In genomic region chr12:130104596-130105253, GRCh38 we compare ENCODE assay signal across 18 cellular contexts. TPM values are rescaled to one million over a fixed set of nuclear protein-coding genes. Genes with fewer than 3 reads are reported as not detected.
A peak's percentile ranks its signal among the peaks of the same experiment; 100 is the strongest.
DNase-seq lines count a peak whose midpoint lies in the region; ATAC-seq and TF ChIP-seq lines count a peak whose summit lies in the region.
"Had no signal": no experiment of that assay in that cellular context is flagged by ENCODE, and none has a peak within 500 bp of the region (broad histone marks: within the 10 kb centered on the region; RNA-seq: fewer than 3 reads in every experiment).

No MANE protein-coding gene starts in this region.

- no peaks in the 10 kb centered on the region for H3K4me1 ChIP-seq in upper lobe of right lung

- H3K9me3 Mint-ChIP-seq in nephron, result peaks cover 3% of the 10 kb centered on the region

- H3K27me3 Mint-ChIP-seq in nephron (ENCODE audit: low read depth), result peaks cover 55% of the 10 kb centered on the region

- intact Hi-C loops in left ventricle myocardium superior (cut with micrococcal nuclease), result no loop called here
- intact Hi-C loops in Right ventricle myocardium inferior (cut with DNase I), result no loop called here
- intact Hi-C loops in upper lobe of right lung (cut with DNase I), result no loop called here

- H3K4me3 ChIP-seq in upper lobe of right lung, result no peak overlapping the region
- H3K4me3 ChIP-seq: GM12878, tibial nerve had no signal

- ATAC-seq in left ventricle myocardium superior, result peak; percentile 33
- ATAC-seq in Right ventricle myocardium inferior, result no peak
- ATAC-seq in upper lobe of right lung, result peak; percentile 17
- no peak for ATAC-seq in HG03378 (IDR thresholded peaks at IDR 0.05; ENCODE audit: unreplicated experiment)
- no peak for ATAC-seq in GM21737 (IDR thresholded peaks at IDR 0.05; ENCODE audit: unreplicated experiment)
- ATAC-seq: GM12878 had no signal

- H3K27ac Mint-ChIP-seq in nephron, result peak overlapping the region in 2 of 3 experiments; percentile 12 to 15

- TF ChIP-seq CTCF in nephron (IDR thresholded peaks at IDR 0.05; ENCODE audit: unreplicated experiment in 3 of 3) (no peak), upper lobe of right lung (IDR thresholded peaks at IDR 0.05) (no peak)

- peaks cover 9% of the 10 kb centered on the region for H3K27me3 ChIP-seq in upper lobe of right lung
- H3K27me3 ChIP-seq: tibial nerve had no signal

- H3K36me3 Mint-ChIP-seq in nephron (ENCODE audit: low read depth), result no peaks in the 10 kb centered on the region

- H3K4me3 Mint-ChIP-seq in nephron, result peak overlapping the region; percentile 48 to 67 (median 53)

- DNase-seq in left ventricle myocardium superior (no peak), Right ventricle myocardium inferior (ENCODE audit: missing footprints) (no peak), ecto neural progenitor cell (ENCODE audit: low spot score) (peak; percentile 75), upper lobe of right lung (no peak), NCI-H128 (lab: John Stamatoyannopoulos, UW; ENCODE audit: unreplicated experiment) (no peak)
- DNase-seq: activated T-cell treated with anti-CD3 and anti-CD28 coated beads for 4 hours; NCI-H446 treated with DMSO at 0.1 percent for 48 hours; stimulated activated CD4-positive, alpha-beta T cell treated with anti-CD3 and anti-CD28 coated beads, Interleukin-1b, Interleukin-23, amount 100 ng/mL, for 48 hours; stimulated activated CD8-positive, alpha-beta memory T cell treated with anti-CD3 and anti-CD28 coated beads, Interleukin-4, amount 100 ng/mL, for 48 hours had no signal

- H3K36me3 ChIP-seq in upper lobe of right lung, result no peaks in the 10 kb centered on the region
- H3K36me3 ChIP-seq: tibial nerve had no signal

- peaks cover 29% of the 10 kb centered on the region for H3K4me1 Mint-ChIP-seq in nephron

- H3K27ac ChIP-seq in upper lobe of right lung, result no peak overlapping the region
- H3K27ac ChIP-seq: epithelial cell of prostate, tibial nerve had no signal

- H3K9me3 ChIP-seq in upper lobe of right lung, result no peaks in the 10 kb centered on the region

RNA-seq across cellular contexts. Expression of gene FZD10, which starts 57.5 kb away (rescaled TPM):
- total RNA-seq in left ventricle myocardium superior, result 0.07 TPM
- total RNA-seq in Right ventricle myocardium inferior, result not detected
- 0.84 TPM for total RNA-seq in upper lobe of right lung
- total RNA-seq: GM12878; liver; osteocyte; T-helper 1 cell treated with Interleukin-12 subunit alpha and Interleukin-12 subunit beta and Interleukin-4 antibody, amounts not matched to agents 30 ng/mL and 1 ng/mL, for 36 hours had no signal

Comparison
In these comparisons a context has a peak if more than half of its experiments do, and no peak if none do; other contexts are left out.
1. ATAC-seq: peak in left ventricle myocardium superior (single experiment) and upper lobe of right lung (single experiment); none in Right ventricle myocardium inferior (single experiment), HG03378 (single experiment) and GM21737 (single experiment).